Comparison of ENCODE assay signal across 8 cellular contexts in genomic region chr7:128954830-128955797, GRCh38. TPM values are rescaled to one million over a fixed set of nuclear protein-coding genes. Genes with fewer than 3 reads are reported as not detected.
DNase-seq lines count a peak whose midpoint lies in the region; ATAC-seq and TF ChIP-seq lines count a peak whose summit lies in the region.

No MANE protein-coding gene starts in this region.

- H3K27me3 Mint-ChIP-seq in activated naive CD4-positive, alpha-beta T cell treated with anti-CD3 and anti-CD28 coated beads for 36 hours (ENCODE audit: low read depth), result no peaks in the 10 kb centered on the region

- H3K27me3 ChIP-seq in ascending aorta, result no peaks in the 10 kb centered on the region

- H3K4me3 Mint-ChIP-seq in activated naive CD4-positive, alpha-beta T cell treated with anti-CD3 and anti-CD28 coated beads for 36 hours, result no peak overlapping the region

- CTCF ChIA-PET in GM10248 (lab: Yijun Ruan, JAX), result interaction anchor here (1.1 to 16.2 kb wide), 6 partner anchors 11 to 136 kb away, joined by 3 to 140 read pairs (median 4); no protein-coding TSS in a partner anchor
- CTCF ChIA-PET in activated naive CD4-positive, alpha-beta T cell treated with anti-CD3 and anti-CD28 coated beads for 36 hours (lab: Charles Lee), result interaction anchor here (1.5 kb wide), 1 partner anchor 137 kb away, joined by 3 read pairs; no protein-coding TSS in a partner anchor

- H3K4me3 ChIP-seq in foreskin fibroblast (ENCODE audit: low read depth in 1 of 2, low read length in 2 of 2), result no peak overlapping the region
- H3K4me3 ChIP-seq in ascending aorta, result no peak overlapping the region

- H3K27ac ChIP-seq in ascending aorta, result no peak overlapping the region

- no peak for TF ChIP-seq CTCF in GM10248 (IDR thresholded peaks at IDR 0.05; ENCODE audit: control extremely low read depth, extremely low read depth, low read depth, missing control alignments)
- no peak for TF ChIP-seq CTCF in foreskin fibroblast (IDR thresholded peaks at IDR 0.05; ENCODE audit: low read depth, low read length)
- no peak for TF ChIP-seq CTCF in ascending aorta (IDR thresholded peaks at IDR 0.05)

- H3K27ac Mint-ChIP-seq in activated naive CD4-positive, alpha-beta T cell treated with anti-CD3 and anti-CD28 coated beads for 36 hours, result no peak overlapping the region

- H3K36me3 ChIP-seq in ascending aorta, result peaks cover 52 to 76% of the 10 kb centered on the region in 2 donors

- H3K4me1 ChIP-seq in ascending aorta, result no peaks in the 10 kb centered on the region

- peaks cover 51% of the 10 kb centered on the region for H3K36me3 Mint-ChIP-seq in activated naive CD4-positive, alpha-beta T cell treated with anti-CD3 and anti-CD28 coated beads for 36 hours (ENCODE audit: low read depth)

- no peaks in the 10 kb centered on the region for H3K9me3 Mint-ChIP-seq in activated naive CD4-positive, alpha-beta T cell treated with anti-CD3 and anti-CD28 coated beads for 36 hours

- peak; percentile 54 for DNase-seq in GM10248 (ENCODE audit: extremely low spot score)
- DNase-seq in NCI-H774 (lab: John Stamatoyannopoulos, UW), result peak; percentile 8
- peak; percentile 70 to 89 for DNase-seq in foreskin fibroblast
- DNase-seq in islet precursor cell, result no peak
- DNase-seq in ascending aorta (ENCODE audit: low spot score in 2 of 2), result no peak
- DNase-seq in ureter (ENCODE audit: low spot score), result no peak
- DNase-seq in activated naive CD4-positive, alpha-beta T cell treated with anti-CD3 and anti-CD28 coated beads for 36 hours, result no peak

- H3K4me1 Mint-ChIP-seq in activated naive CD4-positive, alpha-beta T cell treated with anti-CD3 and anti-CD28 coated beads for 36 hours (ENCODE audit: low read depth), result peaks cover 15% of the 10 kb centered on the region

- intact Hi-C loops in ascending aorta (cut with DNase I), result no loop called here
- intact Hi-C loops in activated naive CD4-positive, alpha-beta T cell treated with anti-CD3 and anti-CD28 coated beads for 36 hours (cut with micrococcal nuclease), result no loop called here

- H3K9me3 ChIP-seq in ascending aorta, result no peaks in the 10 kb centered on the region

- POLR2A ChIA-PET in GM10248 (lab: Yijun Ruan, JAX), result interaction anchor here (0.6 to 1.4 kb wide), 3 partner anchors 15 to 99 kb away, joined by 3 to 14 read pairs (median 3); no protein-coding TSS in a partner anchor

- ATAC-seq in GM21723 (IDR thresholded peaks at IDR 0.05; ENCODE audit: unreplicated experiment), result peak; percentile 68

RNA-seq across cellular contexts. Expression of gene IRF5, which starts 17.4 kb away (rescaled TPM):
- total RNA-seq in ascending aorta, result not detected
- total RNA-seq in ureter, result 32.0 TPM
- 1 to 10 TPM; 1.4 to 1.9 TPM for total RNA-seq in activated naive CD4-positive, alpha-beta T cell treated with anti-CD3 and anti-CD28 coated beads for 36 hours

RNA-seq across cellular contexts. Expression of gene KCP, which starts 44.6 kb away (rescaled TPM):
- total RNA-seq in ascending aorta (1.2 TPM), ureter (14.5 TPM)
- not detected for total RNA-seq in activated naive CD4-positive, alpha-beta T cell treated with anti-CD3 and anti-CD28 coated beads for 36 hours

Comparison
In these comparisons a context has a peak if more than half of its experiments do, and no peak if none do; other contexts are left out.
1. DNase-seq: peak in GM10248 (single experiment), NCI-H774 (single experiment) and foreskin fibroblast (2 of 2); none in islet precursor cell (single experiment), ascending aorta (0 of 2), ureter (single experiment) and activated naive CD4-positive, alpha-beta T cell treated with anti-CD3 and anti-CD28 coated beads for 36 hours (single experiment).
2. RNA of gene IRF5, which starts 17.4 kb away (total RNA-seq): 32.0 TPM in ureter (single experiment); 1.4 to 1.9 TPM in activated naive CD4-positive, alpha-beta T cell treated with anti-CD3 and anti-CD28 coated beads for 36 hours and not detected in ascending aorta (single experiment); every median in the first group is over 10 times any median in the second.